ENCODE assay signal across 27 cellular contexts in the genomic region with DNA sequence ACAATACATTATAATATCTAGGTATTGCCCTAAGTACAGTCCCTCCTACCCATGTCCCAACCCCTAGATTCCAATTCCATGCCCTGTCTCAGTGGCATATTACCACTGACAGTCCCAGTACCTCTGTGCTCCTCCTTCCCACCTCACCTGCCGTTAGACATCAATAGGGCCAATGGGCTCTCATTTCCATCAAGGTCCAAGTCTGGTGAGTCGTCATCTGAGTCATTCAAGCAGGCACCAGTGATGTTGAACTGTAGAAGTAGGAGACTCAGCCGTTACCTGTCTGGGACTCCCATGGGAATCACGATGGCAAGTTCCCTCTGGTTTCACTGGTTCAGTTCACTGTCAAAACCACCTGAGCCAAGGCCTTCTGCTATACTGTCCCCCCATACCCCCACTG. TPM values are rescaled to one million over a fixed set of nuclear protein-coding genes. Genes with fewer than 3 reads are reported as not detected.
DNase-seq lines count a peak whose midpoint lies in the region; ATAC-seq, FAIRE-seq and TF ChIP-seq lines count a peak whose summit lies in the region.
"Had no signal": no experiment of that assay in that cellular context is flagged by ENCODE, and none has a peak within 500 bp of the region (broad histone marks: within the 10 kb centered on the region; RNA-seq: fewer than 3 reads in every experiment).

No MANE protein-coding gene starts in this region.

- H3K9ac ChIP-seq in astrocyte (ENCODE audit: low read length), result no peak overlapping the region
- H3K9ac ChIP-seq: BLaER1 treated with 17β-estradiol and CSF1 and Interleukin-3, amounts not matched to agents 10 nM and 100 nM had no signal

- no peak overlapping the region for H3K4me2 ChIP-seq in astrocyte (ENCODE audit: low read length)
- H3K4me2 ChIP-seq: BLaER1 treated with 17β-estradiol and CSF1 and Interleukin-3, amounts not matched to agents 10 nM and 100 nM had no signal

- H4K20me1 ChIP-seq in astrocyte (ENCODE audit: insufficient read depth, low read length), result no peaks in the 10 kb centered on the region

- TF ChIP-seq CTCF in astrocyte (IDR thresholded peaks at IDR 0.05; ENCODE audit: insufficient read depth, low read depth, low read length), result no peak

- no peak overlapping the region for H2AFZ ChIP-seq in astrocyte (ENCODE audit: low read depth, low read length)

- H3K36me3 ChIP-seq in astrocyte (ENCODE audit: insufficient read depth, low read length), result peaks cover 6% of the 10 kb centered on the region

- H3K36me3 Mint-ChIP-seq in activated naive CD4-positive, alpha-beta T cell treated with anti-CD3 and anti-CD28 coated beads, Interleukin-2, amount 10 ng/mL, durations not matched to agents 7 days and 5 days, result peaks cover 46% of the 10 kb centered on the region
- H3K36me3 Mint-ChIP-seq in activated naive CD4-positive, alpha-beta T cell treated with anti-CD3 and anti-CD28 coated beads, Interleukin-2, amount 50 U/mL, for 72 hours, result peaks cover 5 to 25% of the 10 kb centered on the region in 2 donors
- peaks cover 11% of the 10 kb centered on the region for H3K36me3 Mint-ChIP-seq in astrocyte (ENCODE audit: low read depth, unreplicated experiment)

- CTCF ChIA-PET in activated naive CD4-positive, alpha-beta T cell treated with anti-CD3 and anti-CD28 coated beads, Interleukin-2, amount 10 ng/mL, durations not matched to agents 7 days and 5 days (lab: Charles Lee), result no interaction called here

- H3K4me3 Mint-ChIP-seq in activated naive CD4-positive, alpha-beta T cell treated with anti-CD3 and anti-CD28 coated beads, Interleukin-2, amount 10 ng/mL, durations not matched to agents 7 days and 5 days, result no peak overlapping the region
- no peak overlapping the region for H3K4me3 Mint-ChIP-seq in astrocyte (ENCODE audit: unreplicated experiment)
- H3K4me3 Mint-ChIP-seq: CD4-positive, alpha-beta T cell had no signal

- H3K27ac Mint-ChIP-seq in activated naive CD4-positive, alpha-beta T cell treated with anti-CD3 and anti-CD28 coated beads, Interleukin-2, amount 10 ng/mL, durations not matched to agents 7 days and 5 days, result peak overlapping the region; percentile 19
- H3K27ac Mint-ChIP-seq in activated naive CD4-positive, alpha-beta T cell treated with anti-CD3 and anti-CD28 coated beads, Interleukin-2, amount 50 U/mL, for 72 hours, result peak overlapping the region in 1 of 2 donors; percentile 79
- H3K27ac Mint-ChIP-seq in astrocyte (ENCODE audit: unreplicated experiment), result peak overlapping the region; percentile 34
- H3K27ac Mint-ChIP-seq: CD4-positive, alpha-beta T cell had no signal

- no peaks in the 10 kb centered on the region for H3K9me3 Mint-ChIP-seq in activated naive CD4-positive, alpha-beta T cell treated with anti-CD3 and anti-CD28 coated beads, Interleukin-2, amount 10 ng/mL, durations not matched to agents 7 days and 5 days
- H3K9me3 Mint-ChIP-seq in activated naive CD4-positive, alpha-beta T cell treated with anti-CD3 and anti-CD28 coated beads, Interleukin-2, amount 50 U/mL, for 72 hours, result no peaks in the 10 kb centered on the region
- H3K9me3 Mint-ChIP-seq in astrocyte (ENCODE audit: unreplicated experiment), result no peaks in the 10 kb centered on the region
- H3K9me3 Mint-ChIP-seq: CD4-positive, alpha-beta T cell had no signal

- no peaks in the 10 kb centered on the region for H3K27me3 Mint-ChIP-seq in activated naive CD4-positive, alpha-beta T cell treated with anti-CD3 and anti-CD28 coated beads, Interleukin-2, amount 10 ng/mL, durations not matched to agents 7 days and 5 days
- no peaks in the 10 kb centered on the region for H3K27me3 Mint-ChIP-seq in astrocyte (ENCODE audit: low read depth, unreplicated experiment)
- H3K27me3 Mint-ChIP-seq: CD4-positive, alpha-beta T cell had no signal

- FAIRE-seq in astrocyte (lab: Jason Lieb, UNC), result peak; percentile 29
- FAIRE-seq: GM12892, H54 had no signal

- H3K4me3 ChIP-seq in astrocyte (ENCODE audit: insufficient read depth, low read depth, low read length), result no peak overlapping the region
- H3K4me3 ChIP-seq: BLaER1 treated with 17β-estradiol and CSF1 and Interleukin-3, amounts not matched to agents 10 nM and 100 nM; SK-N-MC had no signal

- no peak for ATAC-seq in activated naive CD4-positive, alpha-beta T cell treated with anti-CD3 and anti-CD28 coated beads, Interleukin-2, amount 50 U/mL, for 72 hours
- ATAC-seq in GM21528 (IDR thresholded peaks at IDR 0.05; ENCODE audit: low FRiP score, unreplicated experiment) (no peak), GM19455 (IDR thresholded peaks at IDR 0.05; ENCODE audit: unreplicated experiment) (no peak)
- ATAC-seq: Panc1 had no signal

- no peaks in the 10 kb centered on the region for H3K4me1 Mint-ChIP-seq in activated naive CD4-positive, alpha-beta T cell treated with anti-CD3 and anti-CD28 coated beads, Interleukin-2, amount 10 ng/mL, durations not matched to agents 7 days and 5 days
- H3K4me1 Mint-ChIP-seq in astrocyte (ENCODE audit: low read depth, unreplicated experiment), result no peaks in the 10 kb centered on the region

- no peaks in the 10 kb centered on the region for H3K79me2 ChIP-seq in astrocyte (ENCODE audit: insufficient read depth, low read length)

- H3K27ac ChIP-seq in astrocyte (ENCODE audit: low read depth, low read length), result no peak overlapping the region
- H3K27ac ChIP-seq: BLaER1 treated with 17β-estradiol and CSF1 and Interleukin-3, amounts not matched to agents 10 nM and 100 nM; SK-N-MC had no signal

- H3K27me3 ChIP-seq in astrocyte (ENCODE audit: insufficient read depth, low read length), result no peaks in the 10 kb centered on the region

- no peaks in the 10 kb centered on the region for H3K4me1 ChIP-seq in astrocyte (ENCODE audit: insufficient read depth, low read length)
- H3K4me1 ChIP-seq: BLaER1 treated with 17β-estradiol and CSF1 and Interleukin-3, amounts not matched to agents 10 nM and 100 nM had no signal

- H3K9me3 ChIP-seq in astrocyte (ENCODE audit: insufficient read depth, low read depth, low read length), result no peaks in the 10 kb centered on the region
- H3K9me3 ChIP-seq: BLaER1 treated with 17β-estradiol and CSF1 and Interleukin-3, amounts not matched to agents 10 nM and 100 nM had no signal

- DNase-seq in activated naive CD4-positive, alpha-beta T cell treated with anti-CD3 and anti-CD28 coated beads, Interleukin-2, amount 10 ng/mL, durations not matched to agents 7 days and 5 days, result no peak
- DNase-seq in activated naive CD4-positive, alpha-beta T cell treated with anti-CD3 and anti-CD28 coated beads, Interleukin-2, amount 50 U/mL, for 72 hours (ENCODE audit: low spot score in 2 of 2), result no peak
- DNase-seq in HT1080 (ENCODE audit: low read depth) (peak; percentile 1), astrocyte (ENCODE audit: low read depth) (no peak), kidney tubule cell (ENCODE audit: low spot score) (peak; percentile 17), hepatic stellate cell (ENCODE audit: low spot score) (no peak)
- DNase-seq: CD4-positive, alpha-beta T cell; COR-L47; DMS79 treated with DMSO at 0.1 percent for 48 hours; IMR-90; KG1; NCI-H1048; NCI-H1417; NCI-H1694; NCI-H2029 treated with DMSO at 0.1 percent for 48 hours; NCI-H2171; NCI-H226; NCI-H510A; NCI-H69; SIG-M5 had no signal

RNA-seq across cellular contexts. Expression of a gene that starts 51.7 kb away (rescaled TPM):
- 10 to 100 TPM; 56.5 to 65.3 TPM for total RNA-seq in activated naive CD4-positive, alpha-beta T cell treated with anti-CD3 and anti-CD28 coated beads, Interleukin-2, amount 50 U/mL, for 72 hours
- 9.3 and 12.8 TPM in 2 replicates for total RNA-seq in HT1080 (2014; rRNA removed; shearing (Covaris generic))
- polyA plus RNA-seq in HT1080 (2015; cell fraction: cytosol; rRNA removed), result 6.6 and 9.0 TPM in 2 replicates
- 25.1 and 28.9 TPM in 2 replicates for polyA plus RNA-seq in HT1080 (2015; cell fraction: nucleus; rRNA removed)
- 19.4 and 19.8 TPM in 2 replicates for total RNA-seq in astrocyte

Comparison
In these comparisons a context has a peak if more than half of its experiments do, and no peak if none do; other contexts are left out.
1. DNase-seq: peak in HT1080 (single experiment) and kidney tubule cell (single experiment); none in activated naive CD4-positive, alpha-beta T cell treated with anti-CD3 and anti-CD28 coated beads, Interleukin-2, amount 10 ng/mL, durations not matched to agents 7 days and 5 days (single experiment), activated naive CD4-positive, alpha-beta T cell treated with anti-CD3 and anti-CD28 coated beads, Interleukin-2, amount 50 U/mL, for 72 hours (0 of 2), astrocyte (single experiment) and hepatic stellate cell (single experiment).